In genomic region chr7:6387734-6388294, GRCh38 we compare ENCODE assay signal across 1 cellular context.
TF ChIP-seq lines count a peak whose summit lies in the region.

No MANE protein-coding gene starts in this region.

TF ChIP-seq in IMR-90, 13 proteins besides CTCF, POLR2A, EP300 and RAD21 (continued from another document):
- TF ChIP-seq RFX5 (IDR thresholded peaks at IDR 0.05; ENCODE audit: low read depth, low read length) = no peak
- TF ChIP-seq CHD1 (IDR thresholded peaks at IDR 0.05; ENCODE audit: low read depth, low read length) = no peak
- TF ChIP-seq, protein P1, sequence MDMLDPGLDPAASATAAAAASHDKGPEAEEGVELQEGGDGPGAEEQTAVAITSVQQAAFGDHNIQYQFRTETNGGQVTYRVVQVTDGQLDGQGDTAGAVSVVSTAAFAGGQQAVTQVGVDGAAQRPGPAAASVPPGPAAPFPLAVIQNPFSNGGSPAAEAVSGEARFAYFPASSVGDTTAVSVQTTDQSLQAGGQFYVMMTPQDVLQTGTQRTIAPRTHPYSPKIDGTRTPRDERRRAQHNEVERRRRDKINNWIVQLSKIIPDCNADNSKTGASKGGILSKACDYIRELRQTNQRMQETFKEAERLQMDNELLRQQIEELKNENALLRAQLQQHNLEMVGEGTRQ (IDR thresholded peaks at IDR 0.05; ENCODE audit: low read depth, low read length) = no peak
- TF ChIP-seq ELK1 (IDR thresholded peaks at IDR 0.05; ENCODE audit: borderline replicate concordance, low read depth, low read length) = no peak
- TF ChIP-seq NFE2L2 (IDR thresholded peaks at IDR 0.05; ENCODE audit: low read depth, low read length) = no peak
- no peak for TF ChIP-seq RCOR1 (IDR thresholded peaks at IDR 0.05; ENCODE audit: insufficient replicate concordance, low read length)
TF ChIP-seq in IMR-90: peak in this region for 0.
